Comparison of ENCODE assay signal across 8 cellular contexts in genomic region chr17:79400989-79401703, GRCh38.
DNase-seq lines count a peak whose midpoint lies in the region; ATAC-seq, FAIRE-seq and TF ChIP-seq lines count a peak whose summit lies in the region.

No MANE protein-coding gene starts in this region.

- TF ChIP-seq POLR2A in gastroesophageal sphincter (IDR thresholded peaks at IDR 0.05) (no peak), suprapubic skin (IDR thresholded peaks at IDR 0.05) (no peak)

- peak overlapping the region; percentile 33 for H3K4me2 ChIP-seq in KMS-11

- TF ChIP-seq EP300 in gastroesophageal sphincter (IDR thresholded peaks at IDR 0.05) (no peak), suprapubic skin (IDR thresholded peaks at IDR 0.05) (no peak)

- ATAC-seq in gastroesophageal sphincter (peak; percentile 78), GM21576 (IDR thresholded peaks at IDR 0.05; ENCODE audit: unreplicated experiment) (no peak)

- H3K4me3 ChIP-seq in KMS-11 (IDR thresholded peaks at IDR 0.05; ENCODE audit: insufficient read depth, low read depth, low read length) (no peak overlapping the region), SJCRH30 (no peak overlapping the region), gastroesophageal sphincter (peak overlapping the region; percentile 7 to 43), suprapubic skin (peak overlapping the region; percentile 33)

- WGBS in gastroesophageal sphincter (ENCODE audit: low coverage in 1 of 2), 2 donors = 3 to 8% methylated on average over 6 to 22 of the region's 33 CpGs
- 10% methylated on average over 28 of the region's 33 CpGs for WGBS in suprapubic skin

- H2AFZ ChIP-seq in KMS-11 (ENCODE audit: low read depth) = peak overlapping the region; percentile 51

- H3K27me3 ChIP-seq in KMS-11 (ENCODE audit: insufficient read depth, low read depth) (peaks cover 91% of the 10 kb centered on the region), SJCRH30 (peaks cover 50% of the 10 kb centered on the region), gastroesophageal sphincter (peaks cover 92% of the 10 kb centered on the region), suprapubic skin (peaks cover 92% of the 10 kb centered on the region)

- H4K20me1 ChIP-seq in KMS-11 (ENCODE audit: insufficient read depth) = no peaks in the 10 kb centered on the region

- TF ChIP-seq CTCF in KMS-11 (conservative IDR thresholded peaks at IDR 0.05; ENCODE audit: low read depth, low read length) = peak; percentile 88
- TF ChIP-seq CTCF in gastroesophageal sphincter (IDR thresholded peaks at IDR 0.05) = peak in 3 of 4 experiments; percentile 58 to 90 (median 76)
- TF ChIP-seq CTCF in suprapubic skin (IDR thresholded peaks at IDR 0.05) = peak; percentile 76 to 98

- H3K79me2 ChIP-seq in KMS-11 (ENCODE audit: insufficient read depth, low read depth) = no peaks in the 10 kb centered on the region

- H3K36me3 ChIP-seq in KMS-11 (ENCODE audit: insufficient read depth) (no peaks in the 10 kb centered on the region), SJCRH30 (no peaks in the 10 kb centered on the region), gastroesophageal sphincter (no peaks in the 10 kb centered on the region), suprapubic skin (no peaks in the 10 kb centered on the region)

- DNase-seq in SJCRH30 (peak; percentile 69 to 84), activated gamma-delta T cell treated with Interleukin-2 at 50 U/mL for 16 hours (peak; percentile 74), occipital lobe (lab: John Stamatoyannopoulos, UW) (peak; percentile 61), suprapubic skin (ENCODE audit: low spot score in 2 of 2) (no peak)

- FAIRE-seq in G401.6 (lab: Jason Lieb, UNC) = peak; percentile 46

- no peak overlapping the region for H3K27ac ChIP-seq in KMS-11
- no peak overlapping the region for H3K27ac ChIP-seq in SJCRH30
- no peak overlapping the region for H3K27ac ChIP-seq in gastroesophageal sphincter
- no peak overlapping the region for H3K27ac ChIP-seq in suprapubic skin

- H3K4me1 ChIP-seq in KMS-11 (ENCODE audit: low read depth, poor library complexity, severe bottlenecking) = no peaks in the 10 kb centered on the region
- no peaks in the 10 kb centered on the region for H3K4me1 ChIP-seq in SJCRH30
- peaks cover 0 to 16% (median 0%) of the 10 kb centered on the region in 3 donors for H3K4me1 ChIP-seq in gastroesophageal sphincter
- peaks cover 9% of the 10 kb centered on the region for H3K4me1 ChIP-seq in suprapubic skin

- H3K9me3 ChIP-seq in SJCRH30 (replicated peaks) (no peaks in the 10 kb centered on the region), gastroesophageal sphincter (no peaks in the 10 kb centered on the region), suprapubic skin (no peaks in the 10 kb centered on the region)

- H3K9ac ChIP-seq in KMS-11 = no peak overlapping the region

Comparison
In these comparisons a context has a peak if more than half of its experiments do, and no peak if none do; other contexts are left out.
1. H3K4me3 ChIP-seq: peak in gastroesophageal sphincter (2 of 2) and suprapubic skin (single experiment); none in KMS-11 (single experiment) and SJCRH30 (single experiment).
2. DNase-seq: peak in SJCRH30 (2 of 2), activated gamma-delta T cell treated with Interleukin-2 at 50 U/mL for 16 hours (single experiment) and occipital lobe (single experiment); none in suprapubic skin (0 of 2).
3. Peak in every context shown above with its lines, with median percentiles within 50 percentile points of each other: CTCF ChIP-seq.